8 cellular contexts compared by ENCODE assay signal in the genomic region with DNA sequence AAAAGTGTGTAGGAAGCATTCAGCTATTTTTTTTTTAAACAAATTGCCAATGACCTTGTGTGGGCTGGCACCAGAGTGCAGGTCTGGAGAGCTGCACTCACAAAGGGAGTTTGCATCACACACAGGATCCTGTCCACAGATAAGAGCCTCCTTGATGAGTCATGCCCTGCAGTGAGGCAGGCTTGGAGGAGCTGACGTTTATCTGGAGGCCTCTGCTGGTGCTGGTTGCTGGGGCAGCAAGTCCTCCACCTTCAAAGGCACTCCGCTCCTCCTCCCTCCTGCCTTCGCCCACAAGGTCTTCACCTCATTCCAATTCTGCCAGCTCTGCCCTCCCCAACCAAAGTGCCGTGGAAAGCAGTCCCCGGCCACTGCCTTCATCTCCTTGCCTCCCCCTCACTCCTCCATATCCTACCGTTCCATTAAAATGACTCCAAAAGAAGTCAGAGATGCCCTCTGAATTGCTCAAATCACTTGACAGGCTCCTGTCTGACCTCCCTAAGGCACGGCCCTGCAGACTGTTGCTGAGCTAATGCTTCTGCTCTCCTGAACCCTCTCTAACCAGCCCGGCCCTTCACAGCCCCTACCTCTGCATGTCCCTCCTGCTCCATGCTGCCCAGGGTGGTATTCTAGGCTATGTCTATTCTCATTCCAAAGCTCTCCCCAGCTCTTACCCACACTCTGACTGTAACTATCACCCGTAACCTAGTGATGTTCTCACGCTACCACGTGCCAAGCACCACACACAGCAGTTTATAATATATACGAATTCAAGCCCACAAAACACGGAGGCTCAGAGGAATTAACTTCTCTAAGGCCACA.
DNase-seq lines count a peak whose midpoint lies in the region; ATAC-seq lines count a peak whose summit lies in the region.

No MANE protein-coding gene starts in this region.

- peak overlapping the region; percentile 4 for H3K9ac ChIP-seq in NT2/D1 (ENCODE audit: insufficient read length, low read depth)

- intact Hi-C loops in head of caudate nucleus (cut with DNase I) = no loop called here

- DNase-seq in GM03348 (ENCODE audit: low spot score) (peak; percentile 78), NT2/D1 (ENCODE audit: low read depth, low spot score) (peak; percentile 68), head of caudate nucleus (peak in 36 of 42 donors; percentile 17 to 87 (median 59)), NCI-H187 (lab: John Stamatoyannopoulos, UW) (no peak)
- DNase-seq in activated T-cell treated with anti-CD3 and anti-CD28 coated beads, Interleukin-2, amount 50 U/mL, for 48 hours = peak; percentile 63 to 71
- DNase-seq in stimulated activated CD4-positive, alpha-beta T cell treated with anti-CD3 and anti-CD28 coated beads, Interleukin-15, amount 100 ng/mL, for 24 hours = peak; percentile 75

- H3K4me3 ChIP-seq in NT2/D1 (ENCODE audit: insufficient read length, low read depth) = no peak overlapping the region

- no peaks in the 10 kb centered on the region for H3K9me3 ChIP-seq in NT2/D1 (ENCODE audit: insufficient read depth, low read length)

- ATAC-seq in HG03571 (IDR thresholded peaks at IDR 0.05; ENCODE audit: unreplicated experiment) (no peak), GM19455 (IDR thresholded peaks at IDR 0.05; ENCODE audit: unreplicated experiment) (no peak)

- H3K27me3 ChIP-seq in NT2/D1 (ENCODE audit: insufficient read depth, insufficient read length) = no peaks in the 10 kb centered on the region

- no peaks in the 10 kb centered on the region for H3K36me3 ChIP-seq in NT2/D1 (ENCODE audit: insufficient read depth, insufficient read length, low read length)

- peaks cover 12% of the 10 kb centered on the region for H3K4me1 ChIP-seq in NT2/D1 (ENCODE audit: insufficient read depth, insufficient read length)

Comparison
In these comparisons a context has a peak if more than half of its experiments do, and no peak if none do; other contexts are left out.
1. DNase-seq: peak in GM03348 (single experiment), NT2/D1 (single experiment), activated T-cell treated with anti-CD3 and anti-CD28 coated beads, Interleukin-2, amount 50 U/mL, for 48 hours (2 of 2), head of caudate nucleus (36 of 42) and stimulated activated CD4-positive, alpha-beta T cell treated with anti-CD3 and anti-CD28 coated beads, Interleukin-15, amount 100 ng/mL, for 24 hours (single experiment); none in NCI-H187 (0 of 2).